In genomic region chr9:31347082-31347617, GRCh38 we compare ENCODE assay signal across 8 cellular contexts.
DNase-seq lines count a peak whose midpoint lies in the region; ATAC-seq and TF ChIP-seq lines count a peak whose summit lies in the region.

No MANE protein-coding gene starts in this region.

- H3K27me3 ChIP-seq in PC-9 (ENCODE audit: insufficient read depth, low read depth) (no peaks in the 10 kb centered on the region), psoas muscle (ENCODE audit: insufficient read depth in 3 of 3, low read length in 2 of 3) (no peaks in the 10 kb centered on the region)

- BruUV-seq in PC-9 (replicated peaks; lab: Mats Ljungman, UMichigan): no TSS peak

- CTCF ChIA-PET in PC-9 (lab: Charles Lee): no interaction called here

- peak; percentile 99 for ATAC-seq in HG03060 (IDR thresholded peaks at IDR 0.05; ENCODE audit: low read depth, unreplicated experiment)
- ATAC-seq in psoas muscle: no peak

- no peaks in the 10 kb centered on the region for H3F3A ChIP-seq in PC-9 (ENCODE audit: insufficient read depth, low read depth)

- TF ChIP-seq CTCF in PC-9 (conservative IDR thresholded peaks at IDR 0.05): no peak
- no peak for TF ChIP-seq CTCF in epithelial cell of esophagus (IDR thresholded peaks at IDR 0.05; ENCODE audit: insufficient read depth, low read depth, low read length, missing control alignments)
- TF ChIP-seq CTCF in psoas muscle (IDR thresholded peaks at IDR 0.05): no peak

- H3K4me1 ChIP-seq in PC-9 (replicated peaks; ENCODE audit: insufficient read depth) (no peaks in the 10 kb centered on the region), psoas muscle (no peaks in the 10 kb centered on the region)

- H2AFZ ChIP-seq in PC-9: peak overlapping the region; percentile 67; the same call in 1 of the 2 replicates

- 37 to 40% (median 38%) methylated on average over 6 of the region's 6 CpGs for WGBS in psoas muscle, 3 donors

- peaks cover 4% of the 10 kb centered on the region; the same call in 1 of the 2 replicates for H3K9me3 ChIP-seq in PC-9 (ENCODE audit: insufficient read depth, low read depth)
- no peaks in the 10 kb centered on the region for H3K9me3 ChIP-seq in psoas muscle

- peak overlapping the region; percentile 44 for H3K4me2 ChIP-seq in PC-9

- H3K9me2 ChIP-seq in PC-9 (ENCODE audit: insufficient read depth): no peaks in the 10 kb centered on the region

- intact Hi-C loops in PC-9 (cut with micrococcal nuclease; ENCODE audit: unreplicated experiment) (no loop called here), psoas muscle (cut with DNase I) (no loop called here)

- POLR2A ChIA-PET in PC-9 (lab: Charles Lee; ENCODE audit: unreplicated experiment): no interaction called here

- no peak overlapping the region for H3K27ac ChIP-seq in PC-9
- H3K27ac ChIP-seq in psoas muscle: no peak overlapping the region

- H3K4me3 ChIP-seq in PC-9: no peak overlapping the region
- H3K4me3 ChIP-seq in epithelial cell of esophagus (ENCODE audit: low read length): no peak overlapping the region
- H3K4me3 ChIP-seq in psoas muscle: peak overlapping the region; percentile 32

- no peaks in the 10 kb centered on the region for H3K79me2 ChIP-seq in PC-9 (ENCODE audit: low read depth)

- no peaks in the 10 kb centered on the region for H4K20me1 ChIP-seq in PC-9 (ENCODE audit: insufficient read depth)

- DNase-seq in activated T-cell treated with anti-CD3 and anti-CD28 coated beads for 4 hours: peak; percentile 15
- no peak for DNase-seq in activated T-cell treated with anti-CD3 and anti-CD28 coated beads, Interleukin-2, amount 50 U/mL, for 1 hour
- no peak for DNase-seq in PC-9
- peak; percentile 59 for DNase-seq in epithelial cell of esophagus (ENCODE audit: low read depth)
- no peak for DNase-seq in psoas muscle
- no peak for DNase-seq in NCI-H748 treated with DMSO at 0.1 percent for 48 hours (lab: John Stamatoyannopoulos, UW)
- no peak for DNase-seq in NCI-H2171 (lab: John Stamatoyannopoulos, UW)

- H3K36me3 ChIP-seq in PC-9 (ENCODE audit: low read depth) (no peaks in the 10 kb centered on the region), psoas muscle (ENCODE audit: insufficient read depth in 1 of 2, low read depth in 1 of 2) (no peaks in the 10 kb centered on the region)

Comparison
In these comparisons a context has a peak if more than half of its experiments do, and no peak if none do; other contexts are left out.
1. DNase-seq: peak in activated T-cell treated with anti-CD3 and anti-CD28 coated beads for 4 hours (single experiment) and epithelial cell of esophagus (single experiment); none in activated T-cell treated with anti-CD3 and anti-CD28 coated beads, Interleukin-2, amount 50 U/mL, for 1 hour (single experiment), PC-9 (0 of 2), psoas muscle (0 of 2), NCI-H748 treated with DMSO at 0.1 percent for 48 hours (single experiment) and NCI-H2171 (single experiment).